ENCODE assay signal across 28 cellular contexts in the genomic region with DNA sequence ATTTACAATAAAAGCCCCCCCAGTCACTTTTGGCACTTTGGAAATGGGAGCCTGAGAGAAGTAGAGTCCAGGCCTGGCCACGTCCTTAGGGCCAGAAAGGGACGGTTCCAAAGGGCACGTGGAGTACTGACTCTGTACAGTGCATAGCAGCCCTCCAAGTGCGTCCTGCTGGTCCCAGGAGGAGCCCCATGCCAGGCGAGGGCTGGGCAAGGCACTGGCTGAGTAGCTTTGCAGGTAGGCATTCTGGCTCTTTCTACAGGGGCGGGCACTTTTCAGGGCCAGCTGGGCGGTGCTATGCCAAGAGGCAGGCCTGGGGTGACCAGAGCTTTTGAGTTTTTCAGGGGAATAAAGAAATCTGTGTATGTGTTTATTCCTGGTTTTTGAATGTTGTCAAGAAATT. TPM values are rescaled to one million over a fixed set of nuclear protein-coding genes. Genes with fewer than 3 reads are reported as not detected.
"Had no signal": no experiment of that assay in that cellular context is flagged by ENCODE, and none has a peak within 500 bp of the region (broad histone marks: within the 10 kb centered on the region; RNA-seq: fewer than 3 reads in every experiment).

No MANE protein-coding gene starts in this region.

- H3K27ac ChIP-seq: ascending aorta, cardiac muscle cell, gastroesophageal sphincter, hepatocyte, parathyroid adenoma, right atrium auricular region had no signal

- H3K4me2 ChIP-seq: hepatocyte had no signal

- H3K36me3 ChIP-seq: ascending aorta, cardiac muscle cell, gastroesophageal sphincter, right atrium auricular region had no signal

- H3K9me3 Mint-ChIP-seq: activated naive CD4-positive, alpha-beta T cell treated with anti-CD3 and anti-CD28 coated beads for 36 hours; activated naive CD8-positive, alpha-beta T cell treated with anti-CD3 and anti-CD28 coated beads, Interleukin-2, amount 10 ng/mL, durations not matched to agents 7 days and 5 days; effector memory CD8-positive, alpha-beta T cell; type B pancreatic cell had no signal

- H3K4me3 Mint-ChIP-seq: activated CD8-positive, alpha-beta T cell treated with anti-CD3 and anti-CD28 coated beads for 36 hours; activated naive CD4-positive, alpha-beta T cell treated with anti-CD3 and anti-CD28 coated beads for 36 hours; activated naive CD8-positive, alpha-beta T cell treated with anti-CD3 and anti-CD28 coated beads, Interleukin-2, amount 10 ng/mL, durations not matched to agents 7 days and 5 days; brain; effector memory CD8-positive, alpha-beta T cell; memory B cell; naive thymus-derived CD8-positive, alpha-beta T cell; neural crest cell; type B pancreatic cell; WTC11 had no signal

- H3K4me1 ChIP-seq: ascending aorta, parathyroid adenoma had no signal

- H3K27me3 Mint-ChIP-seq: activated CD8-positive, alpha-beta T cell treated with anti-CD3 and anti-CD28 coated beads for 36 hours; brain had no signal

- H3K27me3 ChIP-seq: ascending aorta, cardiac muscle cell, gastroesophageal sphincter, hepatocyte, right atrium auricular region had no signal

- H3K9ac ChIP-seq: parathyroid adenoma had no signal

- DNase-seq: activated CD4-positive, alpha-beta T cell treated with anti-CD3 and anti-CD28 coated beads for 1 hour; activated CD4-positive, alpha-beta T cell treated with anti-CD3 and anti-CD28 coated beads, Interleukin-2, amount 50 U/mL, for 1 hour; activated CD8-positive, alpha-beta T cell treated with anti-CD3 and anti-CD28 coated beads for 36 hours; activated naive CD4-positive, alpha-beta T cell treated with anti-CD3 and anti-CD28 coated beads for 36 hours; activated naive CD8-positive, alpha-beta T cell treated with anti-CD3 and anti-CD28 coated beads, Interleukin-2, amount 10 ng/mL, durations not matched to agents 7 days and 5 days; activated T-cell treated with anti-CD3 and anti-CD28 coated beads, Interleukin-2, amount 50 U/mL, for 48 hours; cortex of kidney; effector memory CD8-positive, alpha-beta T cell; kidney; left colon; occipital lobe; stimulated activated CD4-positive, alpha-beta T cell treated with anti-CD3 and anti-CD28 coated beads, Interleukin-2, amount 100 ng/mL, for 48 hours; stimulated activated naive CD8-positive, alpha-beta T cell treated with anti-CD3 and anti-CD28 coated beads, Interleukin-15, Interleukin-2, amounts not matched to agents 100 U/mL and 50 U/mL, for 24 hours; T-helper 2 cell had no signal

- ATAC-seq: activated CD8-positive, alpha-beta T cell treated with anti-CD3 and anti-CD28 coated beads for 36 hours; effector memory CD8-positive, alpha-beta T cell; gastroesophageal sphincter; left colon; naive thymus-derived CD8-positive, alpha-beta T cell; stimulated activated naive CD8-positive, alpha-beta T cell treated with anti-CD3 and anti-CD28 coated beads, Interleukin-15, Interleukin-2, amounts not matched to agents 100 U/mL and 50 U/mL, for 24 hours; WTC11 had no signal

- H3K9me3 ChIP-seq: ascending aorta, gastroesophageal sphincter, right atrium auricular region had no signal

- H2AFZ ChIP-seq: hepatocyte, parathyroid adenoma had no signal

- H3K36me3 Mint-ChIP-seq: brain; memory B cell; naive thymus-derived CD8-positive, alpha-beta T cell; type B pancreatic cell had no signal

- H3K27ac Mint-ChIP-seq: activated CD8-positive, alpha-beta T cell treated with anti-CD3 and anti-CD28 coated beads for 36 hours; activated naive CD4-positive, alpha-beta T cell treated with anti-CD3 and anti-CD28 coated beads for 36 hours; activated naive CD8-positive, alpha-beta T cell treated with anti-CD3 and anti-CD28 coated beads, Interleukin-2, amount 10 ng/mL, durations not matched to agents 7 days and 5 days; brain; effector memory CD8-positive, alpha-beta T cell; memory B cell; naive thymus-derived CD8-positive, alpha-beta T cell; type B pancreatic cell; WTC11 had no signal

- H3K4me1 Mint-ChIP-seq: activated naive CD8-positive, alpha-beta T cell treated with anti-CD3 and anti-CD28 coated beads, Interleukin-2, amount 10 ng/mL, durations not matched to agents 7 days and 5 days; memory B cell; naive thymus-derived CD8-positive, alpha-beta T cell had no signal

- H3K4me3 ChIP-seq: ascending aorta, cardiac muscle cell, gastroesophageal sphincter, hepatocyte, right atrium auricular region had no signal

RNA-seq across cellular contexts. Expression of a gene that starts 15.5 kb away (rescaled TPM):
- total RNA-seq: activated CD8-positive, alpha-beta T cell treated with anti-CD3 and anti-CD28 coated beads for 36 hours; activated naive CD4-positive, alpha-beta T cell treated with anti-CD3 and anti-CD28 coated beads for 36 hours; naive thymus-derived CD8-positive, alpha-beta T cell; pulmonary artery endothelial cell had no signal
- polyA plus RNA-seq: endothelial cell of umbilical vein; naive thymus-derived CD8-positive, alpha-beta T cell had no signal
